ENCODE assay signal across 13 cellular contexts in genomic region chr10:61995093-61995492, GRCh38.
DNase-seq lines count a peak whose midpoint lies in the region; ATAC-seq and TF ChIP-seq lines count a peak whose summit lies in the region.
"Had no signal": no experiment of that assay in that cellular context is flagged by ENCODE, and none has a peak within 500 bp of the region (broad histone marks: within the 10 kb centered on the region; RNA-seq: fewer than 3 reads in every experiment).

No MANE protein-coding gene starts in this region.

- TF ChIP-seq POLR2A in IMR-90 (IDR thresholded peaks at IDR 0.05; ENCODE audit: low read depth, low read length) = no peak

- BruUV-seq in IMR-90 (replicated peaks; lab: Mats Ljungman, UMichigan) = no TSS peak

- H3K27me3 ChIP-seq in ACC112 (ENCODE audit: insufficient read depth, low read length) (no peaks in the 10 kb centered on the region), IMR-90 (ENCODE audit: control insufficient read depth, insufficient read depth, low read length) (no peaks in the 10 kb centered on the region), endocrine pancreas (ENCODE audit: control insufficient read depth, insufficient read depth, low read length) (no peaks in the 10 kb centered on the region), psoas muscle (ENCODE audit: insufficient read depth in 3 of 3, low read length in 2 of 3) (no peaks in the 10 kb centered on the region), BE2C (no peaks in the 10 kb centered on the region)
- H3K27me3 ChIP-seq: heart right ventricle, pancreas had no signal

- POLR2A ChIA-PET in IMR-90 (lab: Charles Lee; ENCODE audit: unreplicated experiment) = no interaction called here

- no peak overlapping the region for H2BK15ac ChIP-seq in IMR-90 (ENCODE audit: low read depth, low read length)

- H3K9ac ChIP-seq in IMR-90 (ENCODE audit: low read depth, low read length) (no peak overlapping the region), endocrine pancreas (ENCODE audit: control insufficient read depth, insufficient read depth, low read length) (no peak overlapping the region)

- H3K4me2 ChIP-seq in IMR-90 (ENCODE audit: low read depth, low read length) = no peak overlapping the region

- H3K56ac ChIP-seq in IMR-90 (ENCODE audit: extremely low read depth, insufficient read depth, low read length) = no peak overlapping the region

- no peak overlapping the region for H4K5ac ChIP-seq in IMR-90 (ENCODE audit: low read depth, low read length)

- H3K4me3 ChIP-seq in ACC112 (ENCODE audit: low read depth, low read length) (peak overlapping the region; percentile 9; the same call in 1 of the 2 replicates), IMR-90 (ENCODE audit: insufficient read depth, low read depth, low read length) (no peak overlapping the region), endocrine pancreas (ENCODE audit: control insufficient read depth, insufficient read depth, low read length) (peak overlapping the region; percentile 4), psoas muscle (peak overlapping the region; percentile 26), BE2C (ENCODE audit: low read depth, low read length) (no peak overlapping the region)
- H3K4me3 ChIP-seq: heart right ventricle, pancreas had no signal

- H4K91ac ChIP-seq in IMR-90 (ENCODE audit: insufficient read depth, low read depth, low read length) = no peak overlapping the region

- no peak overlapping the region for H2BK5ac ChIP-seq in IMR-90 (ENCODE audit: low read depth, low read length, poor library complexity, severe bottlenecking)

- no peak for TF ChIP-seq RAD21 in IMR-90 (IDR thresholded peaks at IDR 0.05; ENCODE audit: low read length)

- dilution Hi-C loops in IMR-90 (cut with HindIII; ENCODE audit: low sequenced_read_pairs, unreplicated experiment) = no loop called here

- TF ChIP-seq CTCF in IMR-90 (conservative IDR thresholded peaks at IDR 0.05; ENCODE audit: low read depth, low read length) = no peak
- no peak for TF ChIP-seq CTCF in psoas muscle (IDR thresholded peaks at IDR 0.05)
- no peak for TF ChIP-seq CTCF in BE2C (IDR thresholded peaks at IDR 0.05; ENCODE audit: low read depth, low read length)

- no peak overlapping the region for H2AK5ac ChIP-seq in IMR-90 (ENCODE audit: low read depth, low read length)

- H2AK9ac ChIP-seq in IMR-90 (replicated peaks; ENCODE audit: low read depth, low read length, poor library complexity) = no peak overlapping the region

- DNase-seq in IMR-90 = no peak
- DNase-seq in psoas muscle = no peak
- DNase-seq in BE2C = no peak
- DNase-seq in NCI-H526 (lab: John Stamatoyannopoulos, UW) = no peak
- no peak for DNase-seq in UCSD-AML1 (lab: John Stamatoyannopoulos, UW; ENCODE audit: unreplicated experiment)
- no peak for DNase-seq in DMS153 (lab: John Stamatoyannopoulos, UW)
- DNase-seq: heart right ventricle, left ventricle myocardium superior, NCI-H510A treated with DMSO at 0.1 percent for 48 hours, pancreas, RPMI8226 had no signal

- peaks cover 38% of the 10 kb centered on the region for H3K4me1 ChIP-seq in ACC112 (ENCODE audit: control insufficient read depth, insufficient read depth, low read length, unreplicated experiment)
- peaks cover 11% of the 10 kb centered on the region for H3K4me1 ChIP-seq in IMR-90 (ENCODE audit: control insufficient read depth, insufficient read depth, low read length)
- H3K4me1 ChIP-seq in endocrine pancreas (ENCODE audit: control insufficient read depth, insufficient read depth, low read length) = peaks cover 38% of the 10 kb centered on the region
- peaks cover 26% of the 10 kb centered on the region for H3K4me1 ChIP-seq in psoas muscle
- peaks cover 11% of the 10 kb centered on the region for H3K4me1 ChIP-seq in BE2C
- H3K4me1 ChIP-seq: pancreas had no signal

- no peaks in the 10 kb centered on the region for H3K9me3 ChIP-seq in IMR-90 (ENCODE audit: control insufficient read depth, insufficient read depth, low read length)
- H3K9me3 ChIP-seq in endocrine pancreas (ENCODE audit: control insufficient read depth, low read length) = no peaks in the 10 kb centered on the region
- H3K9me3 ChIP-seq in psoas muscle = no peaks in the 10 kb centered on the region
- no peaks in the 10 kb centered on the region for H3K9me3 ChIP-seq in BE2C
- H3K9me3 ChIP-seq: heart right ventricle, pancreas had no signal

- peaks cover 13% of the 10 kb centered on the region for H3K9me1 ChIP-seq in IMR-90 (ENCODE audit: insufficient read depth, low read length)

- 83% methylated on average over 2 of the region's 3 CpGs; no CpG with 5 or more reads in 1 of the 2 experiments for WGBS in IMR-90 (ENCODE audit: extremely low coverage in 2 of 2, insufficient read length in 1 of 2), 2 experiments
- WGBS in psoas muscle, 3 donors = 86 to 87% (median 86%) methylated on average over 3 of the region's 3 CpGs

- H3K27ac ChIP-seq in ACC112 (ENCODE audit: low read depth, low read length) (peak overlapping the region; percentile 98), IMR-90 (ENCODE audit: insufficient read depth, low read length) (no peak overlapping the region), psoas muscle (no peak overlapping the region)
- H3K27ac ChIP-seq: pancreas had no signal

- no peak overlapping the region for H3K4ac ChIP-seq in IMR-90 (ENCODE audit: low read depth, low read length)

- CTCF ChIA-PET in IMR-90 (lab: Yijun Ruan, JAX) = interaction anchor here (0.6 to 0.8 kb wide), 2 partner anchors 23 to 718 kb away, joined by 3 read pairs; no protein-coding TSS in a partner anchor

- H4K20me1 ChIP-seq in IMR-90 (ENCODE audit: insufficient read depth, low read length) = peaks cover 20% of the 10 kb centered on the region; the same call in 1 of the 2 replicates

- H4K8ac ChIP-seq in IMR-90 (ENCODE audit: low read depth in 2 of 2, low read length in 2 of 2) = no peak overlapping the region

- no peak overlapping the region for H2BK20ac ChIP-seq in IMR-90 (ENCODE audit: low read depth, low read length)

- H3K36me3 ChIP-seq in ACC112 (ENCODE audit: insufficient read depth, low read length) (no peaks in the 10 kb centered on the region), IMR-90 (ENCODE audit: control insufficient read depth, insufficient read depth, low read length) (peaks cover 16% of the 10 kb centered on the region), endocrine pancreas (ENCODE audit: control insufficient read depth, insufficient read depth, low read length) (no peaks in the 10 kb centered on the region), psoas muscle (ENCODE audit: insufficient read depth in 1 of 2, low read depth in 1 of 2) (no peaks in the 10 kb centered on the region), BE2C (no peaks in the 10 kb centered on the region)
- H3K36me3 ChIP-seq: heart right ventricle, pancreas had no signal

- no peak overlapping the region for H3K14ac ChIP-seq in IMR-90 (replicated peaks; ENCODE audit: low read depth, low read length)

- H2AFZ ChIP-seq in ACC112 (ENCODE audit: low read length, unreplicated experiment) = no peak overlapping the region
- no peak overlapping the region for H2AFZ ChIP-seq in IMR-90 (replicated peaks; ENCODE audit: low read length, poor library complexity)

- peaks cover 42 to 77% of the 10 kb centered on the region in 2 experiments for H3K79me1 ChIP-seq in IMR-90 (ENCODE audit: low read depth in 1 of 2, low read length in 2 of 2)

- H2BK120ac ChIP-seq in IMR-90 (ENCODE audit: low read depth, low read length) = no peak overlapping the region

- in situ Hi-C loops in IMR-90 (cut with MboI; ENCODE audit: low sequenced_read_pairs) = no loop called here

- intact Hi-C loops in IMR-90 (cut with micrococcal nuclease) (no loop called here), psoas muscle (cut with DNase I) (loop anchor here in 1 of 2 donors (10.0 kb wide), 1 partner anchor 90 kb away; the partner anchor contains the start of gene ARID5B)

- ATAC-seq in IMR-90 (ENCODE audit: low read depth) = no peak
- ATAC-seq in psoas muscle = no peak
- ATAC-seq: heart right ventricle, left ventricle myocardium superior, pancreas had no signal

- H3K23ac ChIP-seq in IMR-90 (ENCODE audit: low read depth, low read length) = no peak overlapping the region

- peaks cover 7% of the 10 kb centered on the region for H3K79me2 ChIP-seq in ACC112 (ENCODE audit: control insufficient read depth, insufficient read depth, low read length, unreplicated experiment)

- H3K18ac ChIP-seq in IMR-90 (ENCODE audit: low read depth, low read length) = no peak overlapping the region

TF ChIP-seq in IMR-90, 13 proteins besides CTCF, POLR2A, EP300 and RAD21:
- TF ChIP-seq RCOR1 (IDR thresholded peaks at IDR 0.05; ENCODE audit: insufficient replicate concordance, low read length) (no peak), MAFK (IDR thresholded peaks at IDR 0.05; ENCODE audit: low read depth, low read length) (peak; percentile 51)

Comparison
In these comparisons a context has a peak if more than half of its experiments do, and no peak if none do; other contexts are left out.
1. H3K4me3 ChIP-seq: peak in ACC112 (single experiment), endocrine pancreas (single experiment) and psoas muscle (single experiment); none in IMR-90 (single experiment) and BE2C (single experiment).